Comparison of ENCODE assay signal across 23 cellular contexts in the genomic region with DNA sequence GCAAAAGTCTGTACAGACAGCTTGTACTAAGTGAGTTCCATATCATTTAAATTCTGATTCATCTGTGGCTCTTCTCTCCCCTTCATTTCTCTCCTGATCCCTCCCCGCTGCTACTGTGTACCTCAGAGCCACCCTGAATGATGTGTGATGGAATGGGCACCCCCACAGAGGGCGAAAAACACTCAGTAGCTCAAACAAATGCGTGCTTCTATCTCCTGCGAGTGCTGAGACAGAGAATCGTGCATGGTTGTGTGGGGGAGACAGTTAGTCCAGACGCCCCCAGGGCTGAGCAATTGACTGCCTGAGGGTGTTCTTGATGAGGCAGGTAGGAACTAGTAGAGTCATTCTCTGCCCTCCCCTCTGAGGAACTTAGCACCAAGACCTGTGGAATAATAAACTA.
"Had no signal": no experiment of that assay in that cellular context is flagged by ENCODE, and none has a peak within 500 bp of the region (broad histone marks: within the 10 kb centered on the region; RNA-seq: fewer than 3 reads in every experiment).

No MANE protein-coding gene starts in this region.

- H3K4me3 Mint-ChIP-seq: dendritic cell treated with granulocyte-macrophage colony-stimulating factor and Interleukin-4, amounts not matched to agents 40 ng/mL and 50 ng/mL, for 4 days; immature natural killer cell; mesothelial cell of epicardium had no signal

- H3K36me3 ChIP-seq: colonic mucosa, esophagus muscularis mucosa, gastroesophageal sphincter, heart left ventricle, lower lobe of right lung had no signal

- H3K36me3 Mint-ChIP-seq: immature natural killer cell, mesothelial cell of epicardium had no signal

- H3K27ac ChIP-seq: colonic mucosa, esophagus muscularis mucosa, foreskin keratinocyte, gastroesophageal sphincter, heart left ventricle, hepatocyte, lower lobe of right lung had no signal

- H3K27me3 Mint-ChIP-seq: dendritic cell treated with granulocyte-macrophage colony-stimulating factor and Interleukin-4, amounts not matched to agents 40 ng/mL and 50 ng/mL, for 4 days had no signal

- H3K9me3 ChIP-seq: colonic mucosa, esophagus muscularis mucosa, gastroesophageal sphincter, heart left ventricle, lower lobe of right lung, mucosa of descending colon had no signal

- H3K9me3 Mint-ChIP-seq: mesothelial cell of epicardium had no signal

- H3K4me1 ChIP-seq: colonic mucosa, esophagus muscularis mucosa, foreskin keratinocyte, gastroesophageal sphincter, heart left ventricle, lower lobe of right lung had no signal

- DNase-seq: cerebellar nuclear complex; colonic mucosa; cortex of kidney; effector CD4-positive, alpha-beta T cell; effector memory CD4-positive, alpha-beta T cell; foreskin keratinocyte; glutamatergic neuron; heart left ventricle; immature natural killer cell; islet precursor cell; kidney; kidney glomerular epithelial cell; left colon; left ventricle myocardium superior; lower lobe of right lung; mesenchymal stem cell; mucosa of descending colon had no signal

- H3K4me1 Mint-ChIP-seq: immature natural killer cell, mesothelial cell of epicardium had no signal

- H3K4me3 ChIP-seq: colonic mucosa, dorsolateral prefrontal cortex, esophagus muscularis mucosa, gastroesophageal sphincter, heart left ventricle, hepatocyte, lower lobe of right lung, mucosa of descending colon had no signal

- H3K27me3 ChIP-seq: colonic mucosa, dorsolateral prefrontal cortex, esophagus muscularis mucosa, gastroesophageal sphincter, hepatocyte had no signal

- H3K27ac Mint-ChIP-seq: dendritic cell treated with granulocyte-macrophage colony-stimulating factor and Interleukin-4, amounts not matched to agents 40 ng/mL and 50 ng/mL, for 4 days; immature natural killer cell; mesothelial cell of epicardium had no signal
